Comparison of ENCODE assay signal across 25 cellular contexts in genomic region chr15:84790676-84791075, GRCh38. TPM values are rescaled to one million over a fixed set of nuclear protein-coding genes. Genes with fewer than 3 reads are reported as not detected.
DNase-seq lines count a peak whose midpoint lies in the region; ATAC-seq and TF ChIP-seq lines count a peak whose summit lies in the region.
"Had no signal": no experiment of that assay in that cellular context is flagged by ENCODE, and none has a peak within 500 bp of the region (broad histone marks: within the 10 kb centered on the region; RNA-seq: fewer than 3 reads in every experiment).

No MANE protein-coding gene starts in this region.

- no peak overlapping the region for H3K4me3 Mint-ChIP-seq in activated naive CD8-positive, alpha-beta T cell
- no peak overlapping the region for H3K4me3 Mint-ChIP-seq in activated naive CD8-positive, alpha-beta T cell treated with anti-CD3 and anti-CD28 coated beads for 36 hours
- no peak overlapping the region for H3K4me3 Mint-ChIP-seq in WTC11
- H3K4me3 Mint-ChIP-seq in memory B cell: no peak overlapping the region
- no peak overlapping the region for H3K4me3 Mint-ChIP-seq in stimulated activated memory B cell treated with anti-CD40 and anti-IgM and Interleukin-4, amounts not matched to agents 10 μg/mL and 1 μg/mL and 100 μg/mL, for 72 hours
- H3K4me3 Mint-ChIP-seq in CD14-positive monocyte: no peak overlapping the region
- H3K4me3 Mint-ChIP-seq: activated CD4-positive, alpha-beta T cell treated with anti-CD3 and anti-CD28 coated beads for 36 hours; activated naive CD4-positive, alpha-beta T cell treated with anti-CD3 and anti-CD28 coated beads for 36 hours had no signal

- ATAC-seq in WTC11 (no peak), memory B cell (ENCODE audit: low read depth) (no peak)
- no peak for ATAC-seq in stimulated activated memory B cell treated with anti-CD40 and anti-IgM and Interleukin-4, amounts not matched to agents 10 μg/mL and 1 μg/mL and 100 μg/mL, for 72 hours
- ATAC-seq: activated CD4-positive, alpha-beta T cell treated with anti-CD3 and anti-CD28 coated beads for 36 hours; left cardiac atrium; Panc1; right cardiac atrium had no signal

- DNase-seq in activated naive CD8-positive, alpha-beta T cell treated with anti-CD3 and anti-CD28 coated beads for 36 hours: no peak
- DNase-seq in WTC11 (ENCODE audit: low spot score): no peak
- DNase-seq in memory B cell (ENCODE audit: low spot score in 2 of 2): no peak
- no peak for DNase-seq in CD14-positive monocyte (ENCODE audit: low spot score)
- DNase-seq in NCI-H2196 (lab: John Stamatoyannopoulos, UW; ENCODE audit: unreplicated experiment): no peak
- no peak for DNase-seq in OCI-M1 (lab: John Stamatoyannopoulos, UW)
- DNase-seq: activated CD4-positive, alpha-beta T cell treated with anti-CD3 and anti-CD28 coated beads for 36 hours; activated naive CD4-positive, alpha-beta T cell treated with anti-CD3 and anti-CD28 coated beads for 36 hours; activated T-cell treated with anti-CD3 and anti-CD28 coated beads, Interleukin-2, amount 50 U/mL, for 1 hour; BE2C; DMS79; effector CD4-positive, alpha-beta T cell; HCEC 1CT; hypothalamus; Karpas-422; left cardiac atrium; NCI-H1436; NCI-H2081 treated with DMSO at 0.1 percent for 48 hours; NCI-H748 treated with DMSO at 0.1 percent for 48 hours; posterior cingulate gyrus; right cardiac atrium; Right ventricle myocardium superior had no signal

- H3K27me3 Mint-ChIP-seq in activated naive CD8-positive, alpha-beta T cell: no peaks in the 10 kb centered on the region
- H3K27me3 Mint-ChIP-seq in activated naive CD8-positive, alpha-beta T cell treated with anti-CD3 and anti-CD28 coated beads for 36 hours: no peaks in the 10 kb centered on the region
- no peaks in the 10 kb centered on the region for H3K27me3 Mint-ChIP-seq in WTC11 (ENCODE audit: low read depth)
- H3K27me3 Mint-ChIP-seq in memory B cell: no peaks in the 10 kb centered on the region
- no peaks in the 10 kb centered on the region for H3K27me3 Mint-ChIP-seq in stimulated activated memory B cell treated with anti-CD40 and anti-IgM and Interleukin-4, amounts not matched to agents 10 μg/mL and 1 μg/mL and 100 μg/mL, for 72 hours
- peaks cover 0 to 2% (median 0%) of the 10 kb centered on the region in 3 donors for H3K27me3 Mint-ChIP-seq in CD14-positive monocyte (ENCODE audit: low read depth in 3 of 3)
- H3K27me3 Mint-ChIP-seq: activated CD4-positive, alpha-beta T cell treated with anti-CD3 and anti-CD28 coated beads for 36 hours had no signal

- H3K27ac Mint-ChIP-seq in activated naive CD8-positive, alpha-beta T cell: peak overlapping the region; percentile 18
- H3K27ac Mint-ChIP-seq in activated naive CD8-positive, alpha-beta T cell treated with anti-CD3 and anti-CD28 coated beads for 36 hours: no peak overlapping the region
- H3K27ac Mint-ChIP-seq in WTC11 (peak overlapping the region; percentile 54; the same call in 1 of the 2 replicates), memory B cell (peak overlapping the region; percentile 48), CD14-positive monocyte (peak overlapping the region in 2 of 7 donors; percentile 26 to 52)
- peak overlapping the region; percentile 7 for H3K27ac Mint-ChIP-seq in stimulated activated memory B cell treated with anti-CD40 and anti-IgM and Interleukin-4, amounts not matched to agents 10 μg/mL and 1 μg/mL and 100 μg/mL, for 72 hours
- H3K27ac Mint-ChIP-seq: activated CD4-positive, alpha-beta T cell treated with anti-CD3 and anti-CD28 coated beads for 36 hours; activated naive CD4-positive, alpha-beta T cell treated with anti-CD3 and anti-CD28 coated beads for 36 hours had no signal

- POLR2A ChIA-PET in WTC11 (lab: Charles Lee): interaction anchor here (0.7 kb wide), 1 partner anchor 12 kb away, joined by 3 read pairs; no protein-coding TSS in a partner anchor

- peaks cover 28% of the 10 kb centered on the region for H3K4me1 Mint-ChIP-seq in activated naive CD8-positive, alpha-beta T cell (ENCODE audit: low read depth)
- peaks cover 21% of the 10 kb centered on the region for H3K4me1 Mint-ChIP-seq in activated naive CD8-positive, alpha-beta T cell treated with anti-CD3 and anti-CD28 coated beads for 36 hours
- H3K4me1 Mint-ChIP-seq in WTC11: peaks cover 6% of the 10 kb centered on the region; the same call in 1 of the 2 replicates
- H3K4me1 Mint-ChIP-seq in memory B cell: peaks cover 15% of the 10 kb centered on the region
- H3K4me1 Mint-ChIP-seq in stimulated activated memory B cell treated with anti-CD40 and anti-IgM and Interleukin-4, amounts not matched to agents 10 μg/mL and 1 μg/mL and 100 μg/mL, for 72 hours: peaks cover 30% of the 10 kb centered on the region
- H3K4me1 Mint-ChIP-seq in CD14-positive monocyte: peaks cover 23% of the 10 kb centered on the region

- no peak for TF ChIP-seq CTCF in WTC11 (IDR thresholded peaks at IDR 0.05)
- TF ChIP-seq CTCF in CD14-positive monocyte (IDR thresholded peaks at IDR 0.05): no peak

- CTCF ChIA-PET in WTC11 (lab: Charles Lee): interaction anchor here (1.2 kb wide), 2 partner anchors 88 to 203 kb away, joined by 3 read pairs; no protein-coding TSS in a partner anchor

- intact Hi-C loops in CD14-positive monocyte (cut with micrococcal nuclease): no loop called here

- H3K9me3 Mint-ChIP-seq in activated naive CD8-positive, alpha-beta T cell (ENCODE audit: low read depth): no peaks in the 10 kb centered on the region
- no peaks in the 10 kb centered on the region for H3K9me3 Mint-ChIP-seq in activated naive CD8-positive, alpha-beta T cell treated with anti-CD3 and anti-CD28 coated beads for 36 hours
- H3K9me3 Mint-ChIP-seq in WTC11 (no peaks in the 10 kb centered on the region), memory B cell (no peaks in the 10 kb centered on the region), CD14-positive monocyte (peaks cover 0 to 1% (median 0%) of the 10 kb centered on the region in 7 donors)
- H3K9me3 Mint-ChIP-seq in stimulated activated memory B cell treated with anti-CD40 and anti-IgM and Interleukin-4, amounts not matched to agents 10 μg/mL and 1 μg/mL and 100 μg/mL, for 72 hours: no peaks in the 10 kb centered on the region
- H3K9me3 Mint-ChIP-seq: activated naive CD4-positive, alpha-beta T cell treated with anti-CD3 and anti-CD28 coated beads for 36 hours had no signal

- peaks cover 4% of the 10 kb centered on the region for H3K36me3 Mint-ChIP-seq in activated naive CD8-positive, alpha-beta T cell
- H3K36me3 Mint-ChIP-seq in activated naive CD8-positive, alpha-beta T cell treated with anti-CD3 and anti-CD28 coated beads for 36 hours: peaks cover 13% of the 10 kb centered on the region
- H3K36me3 Mint-ChIP-seq in WTC11 (peaks cover 18% of the 10 kb centered on the region), memory B cell (peaks cover 34% of the 10 kb centered on the region), CD14-positive monocyte (peaks cover 58 to 78% of the 10 kb centered on the region in 2 donors)
- H3K36me3 Mint-ChIP-seq in stimulated activated memory B cell treated with anti-CD40 and anti-IgM and Interleukin-4, amounts not matched to agents 10 μg/mL and 1 μg/mL and 100 μg/mL, for 72 hours: peaks cover 43% of the 10 kb centered on the region

TF ChIP-seq in WTC11, 78 proteins besides CTCF, POLR2A, EP300 and RAD21 (continues in another document):
- TF ChIP-seq FOXJ3 (CRISPR knock-in tag; IDR thresholded peaks at IDR 0.05; ENCODE audit: borderline replicate concordance): no peak
- no peak for TF ChIP-seq KAT7 (CRISPR knock-in tag; IDR thresholded peaks at IDR 0.05; ENCODE audit: borderline replicate concordance)
- TF ChIP-seq E2F4 (CRISPR knock-in tag; IDR thresholded peaks at IDR 0.05; ENCODE audit: borderline replicate concordance, low read depth): no peak
- TF ChIP-seq E2F1 (CRISPR knock-in tag; IDR thresholded peaks at IDR 0.05): no peak

RNA-seq across cellular contexts. Expression of gene ALPK3, which starts 26.5 kb away (rescaled TPM):
- total RNA-seq in activated naive CD8-positive, alpha-beta T cell treated with anti-CD3 and anti-CD28 coated beads for 36 hours: under 1 TPM; 0.04 to 0.06 TPM
- 16.5 to 23.0 TPM (median 20.9 TPM) in 3 replicates for total RNA-seq in WTC11 (2021)
- polyA plus RNA-seq in CD14-positive monocyte: under 1 TPM in 1 of 2 donors, not detected in 1; 0.02 TPM

RNA-seq across cellular contexts. Expression of gene ZNF592, which starts 42.3 kb away (rescaled TPM):
- total RNA-seq in activated naive CD8-positive, alpha-beta T cell treated with anti-CD3 and anti-CD28 coated beads for 36 hours: 10 to 100 TPM; 24.5 to 26.5 TPM
- 26.7 to 28.0 TPM (median 27.6 TPM) in 3 replicates for total RNA-seq in WTC11 (2021)
- 1 to 10 TPM; 2.8 to 5.0 TPM for polyA plus RNA-seq in CD14-positive monocyte

Comparison
In these comparisons a context has a peak if more than half of its experiments do, and no peak if none do; other contexts are left out.
1. RNA of gene ALPK3, which starts 26.5 kb away (total RNA-seq): 16.5 to 23.0 TPM in WTC11; 0.04 to 0.06 TPM in activated naive CD8-positive, alpha-beta T cell treated with anti-CD3 and anti-CD28 coated beads for 36 hours; every median in the first group is over 10 times any median in the second.